ENCODE assay signal across 14 cellular contexts in the genomic region with DNA sequence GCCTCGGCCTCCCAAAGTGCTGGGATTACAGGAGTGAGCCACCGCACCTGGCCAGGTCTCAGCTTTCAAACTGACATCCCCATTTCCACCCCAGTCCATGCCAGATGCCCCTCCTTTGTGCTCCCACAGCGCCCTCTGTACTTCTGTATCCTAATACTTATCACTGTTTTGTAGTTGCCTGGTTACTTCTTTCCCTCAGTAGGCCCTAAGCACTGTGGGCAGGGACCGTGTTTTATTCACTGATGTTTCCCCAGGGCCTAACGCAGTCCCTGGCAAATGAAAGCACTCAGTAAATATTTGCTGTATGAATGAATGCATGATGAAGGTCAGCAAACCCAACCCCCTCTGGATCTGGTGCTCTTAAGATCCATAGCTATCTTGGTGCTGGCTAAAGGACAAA. TPM values are rescaled to one million over a fixed set of nuclear protein-coding genes. Genes with fewer than 3 reads are reported as not detected.
DNase-seq lines count a peak whose midpoint lies in the region; TF ChIP-seq lines count a peak whose summit lies in the region.
"Had no signal": no experiment of that assay in that cellular context is flagged by ENCODE, and none has a peak within 500 bp of the region (broad histone marks: within the 10 kb centered on the region; RNA-seq: fewer than 3 reads in every experiment).

No MANE protein-coding gene starts in this region.

- POLR2A ChIA-PET in MCF 10A (lab: Yijun Ruan, JAX): interaction anchor here (1.4 to 1.8 kb wide), 3 partner anchors 23 to 100 kb away, joined by 3 to 8 read pairs (median 3); partner anchors contain the start of gene SMPD1

- DNase-seq in breast epithelium (ENCODE audit: low spot score in 2 of 2) (peak; percentile 44 to 74), MCF 10A (ENCODE audit: unreplicated experiment) (no peak), NCI-H774 (lab: John Stamatoyannopoulos, UW) (peak; percentile 71), fibroblast of gingiva (ENCODE audit: low read depth) (peak; percentile 6), putamen (ENCODE audit: low spot score) (no peak), BE2C (no peak)
- DNase-seq in effector CD4-positive, alpha-beta T cell: no peak
- DNase-seq in activated effector memory CD4-positive, alpha-beta T cell treated with Interleukin-2 at 50 U/mL for 16 hours: no peak
- DNase-seq: activated B cell treated with CpG ODN at 0.5 μM for 24 hours; activated naive CD4-positive, alpha-beta T cell treated with Interleukin-2 at 50 U/mL for 16 hours; dorsolateral prefrontal cortex; naive B cell; stimulated activated naive CD8-positive, alpha-beta T cell treated with anti-CD3 and anti-CD28 coated beads, Interleukin-15, amount 100 ng/mL, for 72 hours had no signal

- no peaks in the 10 kb centered on the region for H3K9me3 Mint-ChIP-seq in MCF 10A (ENCODE audit: unreplicated experiment)
- H3K9me3 Mint-ChIP-seq: activated B cell treated with CpG ODN at 0.5 μM for 24 hours; naive B cell; stimulated activated naive CD8-positive, alpha-beta T cell treated with anti-CD3 and anti-CD28 coated beads, Interleukin-15, amount 100 ng/mL, for 72 hours had no signal

- BruUV-seq in MCF 10A (replicated peaks; lab: Mats Ljungman, UMichigan): no TSS peak

- no peak overlapping the region for H3K4me3 Mint-ChIP-seq in MCF 10A (ENCODE audit: unreplicated experiment)
- H3K4me3 Mint-ChIP-seq: activated B cell treated with CpG ODN at 0.5 μM for 24 hours; stimulated activated naive CD8-positive, alpha-beta T cell treated with anti-CD3 and anti-CD28 coated beads, Interleukin-15, amount 100 ng/mL, for 72 hours had no signal

- TF ChIP-seq POLR2A in breast epithelium (IDR thresholded peaks at IDR 0.05): no peak

- CTCF ChIA-PET in MCF 10A (lab: Yijun Ruan, JAX): interaction anchor here (0.6 to 3.2 kb wide), 7 partner anchors 31 to 1271 kb away, joined by 3 to 22 read pairs (median 3); no protein-coding TSS in a partner anchor

- H3K27me3 ChIP-seq in breast epithelium (no peaks in the 10 kb centered on the region), BE2C (no peaks in the 10 kb centered on the region)
- H3K27me3 ChIP-seq: BLaER1 treated with 17β-estradiol and CSF1 and Interleukin-3, amounts not matched to agents 10 nM and 100 nM; dorsolateral prefrontal cortex had no signal

- H3K4me1 ChIP-seq in breast epithelium (peaks cover 11 to 13% of the 10 kb centered on the region in 2 donors), BE2C (no peaks in the 10 kb centered on the region)

- intact Hi-C loops in breast epithelium (cut with DNase I; ENCODE audit: low total_unique reads): no loop called here
- intact Hi-C loops in MCF 10A (cut with micrococcal nuclease): loop anchor here (10.0 kb wide), 1 partner anchor 129 kb away; the partner anchor contains the start of genes ILK and RRP8

- no peaks in the 10 kb centered on the region for H3K9me3 ChIP-seq in breast epithelium
- no peaks in the 10 kb centered on the region for H3K9me3 ChIP-seq in BE2C
- H3K9me3 ChIP-seq: BLaER1 treated with 17β-estradiol and CSF1 and Interleukin-3, amounts not matched to agents 10 nM and 100 nM had no signal

- H3K36me3 Mint-ChIP-seq in MCF 10A (ENCODE audit: insufficient read depth, unreplicated experiment): peaks cover 21% of the 10 kb centered on the region
- H3K36me3 Mint-ChIP-seq: naive B cell had no signal

- peaks cover 15% of the 10 kb centered on the region for H3K4me1 Mint-ChIP-seq in MCF 10A (ENCODE audit: insufficient read depth, unreplicated experiment)

- no peaks in the 10 kb centered on the region for H3K27me3 Mint-ChIP-seq in MCF 10A (ENCODE audit: insufficient read depth, unreplicated experiment)
- H3K27me3 Mint-ChIP-seq: activated B cell treated with CpG ODN at 0.5 μM for 24 hours; naive B cell; stimulated activated naive CD8-positive, alpha-beta T cell treated with anti-CD3 and anti-CD28 coated beads, Interleukin-15, amount 100 ng/mL, for 72 hours had no signal

- peak in 1 of 3 donors; percentile 22 for TF ChIP-seq CTCF in breast epithelium (IDR thresholded peaks at IDR 0.05)
- no peak for TF ChIP-seq CTCF in MCF 10A (IDR thresholded peaks at IDR 0.05; ENCODE audit: unreplicated experiment)
- no peak for TF ChIP-seq CTCF in BE2C (IDR thresholded peaks at IDR 0.05; ENCODE audit: low read depth, low read length)

- H3K4me3 ChIP-seq in breast epithelium (no peak overlapping the region), BE2C (ENCODE audit: low read depth, low read length) (no peak overlapping the region)
- H3K4me3 ChIP-seq: BLaER1 treated with 17β-estradiol and CSF1 and Interleukin-3, amounts not matched to agents 10 nM and 100 nM; dorsolateral prefrontal cortex had no signal

- no peak overlapping the region for H3K27ac Mint-ChIP-seq in MCF 10A (ENCODE audit: low read depth, unreplicated experiment)

- H3K36me3 ChIP-seq in breast epithelium (no peaks in the 10 kb centered on the region), BE2C (no peaks in the 10 kb centered on the region)

- peak overlapping the region; percentile 76 to 97 for H3K27ac ChIP-seq in breast epithelium
- H3K27ac ChIP-seq: BLaER1 treated with 17β-estradiol and CSF1 and Interleukin-3, amounts not matched to agents 10 nM and 100 nM had no signal

RNA-seq across cellular contexts. Expression of gene TRIM3, which starts 2.2 kb away (rescaled TPM):
- total RNA-seq in breast epithelium (10 to 100 TPM; 21.6 to 43.9 (median 32.6) TPM), MCF 10A (2022) (7.3 and 7.4 TPM in 2 replicates)
- 19.9 TPM for polyA plus RNA-seq in BE2C (2012; ENCODE audit: insufficient read depth, insufficient read length, low read depth)

RNA-seq across cellular contexts. Expression of gene ARFIP2, which starts 5.2 kb away (rescaled TPM):
- total RNA-seq in breast epithelium (100 to 1,000 TPM in 2 of 3 donors, 10 to 100 TPM in 1; 40.0 to 129 (median 121) TPM), MCF 10A (2022) (76.3 and 96.0 TPM in 2 replicates)
- 40.8 TPM for polyA plus RNA-seq in BE2C (2012; ENCODE audit: insufficient read depth, insufficient read length, low read depth)

RNA-seq across cellular contexts. Expression of gene TIMM10B, which starts 5.4 kb away (rescaled TPM):
- total RNA-seq in breast epithelium (10 to 100 TPM; 30.7 to 49.2 (median 39.3) TPM), MCF 10A (2022) (36.2 and 42.1 TPM in 2 replicates)
- polyA plus RNA-seq in BE2C (2012; ENCODE audit: insufficient read depth, insufficient read length, low read depth): 57.0 TPM

RNA-seq across cellular contexts. Expression of gene DNHD1, which starts 21.1 kb away (rescaled TPM):
- total RNA-seq in breast epithelium (10 to 100 TPM; 12.3 to 21.6 (median 14.9) TPM), MCF 10A (2022) (18.3 and 26.5 TPM in 2 replicates)
- 7.2 TPM for polyA plus RNA-seq in BE2C (2012; ENCODE audit: insufficient read depth, insufficient read length, low read depth)

RNA-seq across cellular contexts. Expression of gene HPX, which starts 35.1 kb away (rescaled TPM):
- total RNA-seq in breast epithelium (10 to 100 TPM in 2 of 3 donors, under 1 TPM in 1; 0.96 to 25.2 (median 12.9) TPM), MCF 10A (2022) (0.71 and 0.75 TPM in 2 replicates)
- 2.1 TPM for polyA plus RNA-seq in BE2C (2012; ENCODE audit: insufficient read depth, insufficient read length, low read depth)

Comparison
In these comparisons a context has a peak if more than half of its experiments do, and no peak if none do; other contexts are left out.
1. DNase-seq: peak in breast epithelium (2 of 2), NCI-H774 (single experiment) and fibroblast of gingiva (single experiment); none in MCF 10A (single experiment), effector CD4-positive, alpha-beta T cell (single experiment), activated effector memory CD4-positive, alpha-beta T cell treated with Interleukin-2 at 50 U/mL for 16 hours (single experiment), putamen (single experiment) and BE2C (single experiment).